ENCODE assay signal across 28 cellular contexts in genomic region chr9:130441031-130441430, GRCh38.
"Had no signal": no experiment of that assay in that cellular context is flagged by ENCODE, and none has a peak within 500 bp of the region (broad histone marks: within the 10 kb centered on the region; RNA-seq: fewer than 3 reads in every experiment).

No MANE protein-coding gene starts in this region.

- FAIRE-seq: colon, endometrium, endothelial cell of umbilical vein, frontal cortex had no signal

- H3K9me3 ChIP-seq: colonic mucosa, gastrocnemius medialis had no signal

- H3K27ac Mint-ChIP-seq: dendritic cell treated with granulocyte-macrophage colony-stimulating factor and Interleukin-4, amounts not matched to agents 40 ng/mL and 50 ng/mL, for 4 days; effector memory CD8-positive, alpha-beta T cell had no signal

- H3K27me3 ChIP-seq: colonic mucosa, gastrocnemius medialis, hepatocyte had no signal

- H2AFZ ChIP-seq: hepatocyte had no signal

- H3K4me3 Mint-ChIP-seq: dendritic cell treated with granulocyte-macrophage colony-stimulating factor and Interleukin-4, amounts not matched to agents 40 ng/mL and 50 ng/mL, for 4 days; effector memory CD8-positive, alpha-beta T cell had no signal

- H3K36me3 ChIP-seq: colonic mucosa, esophagus muscularis mucosa, esophagus squamous epithelium, gastrocnemius medialis, gastroesophageal sphincter, heart left ventricle had no signal

- H3K4me2 ChIP-seq: hepatocyte had no signal

- H3K27ac ChIP-seq: colonic mucosa, coronary artery, dorsolateral prefrontal cortex, epithelial cell of prostate, esophagus muscularis mucosa, esophagus squamous epithelium, foreskin keratinocyte, gastrocnemius medialis, gastroesophageal sphincter, heart left ventricle, hepatocyte had no signal

- ATAC-seq: effector memory CD8-positive, alpha-beta T cell; esophagus mucosa; foreskin keratinocyte; gastrocnemius medialis; gastroesophageal sphincter; heart left ventricle had no signal

- H3K4me1 ChIP-seq: colonic mucosa, foreskin keratinocyte had no signal

- H3K4me3 ChIP-seq: colonic mucosa, coronary artery, dorsolateral prefrontal cortex, esophagus muscularis mucosa, esophagus squamous epithelium, gastrocnemius medialis, gastroesophageal sphincter, heart left ventricle, hepatocyte had no signal

- DNase-seq: colonic mucosa; cortex of kidney; dermis blood vessel endothelial cell; dorsolateral prefrontal cortex; effector CD4-positive, alpha-beta T cell; effector CD8-positive, alpha-beta T cell; effector memory CD4-positive, alpha-beta T cell; effector memory CD8-positive, alpha-beta T cell; erythroblast; esophagus squamous epithelium; foreskin fibroblast; foreskin keratinocyte; foreskin melanocyte; gastrocnemius medialis; glutamatergic neuron; head of caudate nucleus had no signal
